In genomic region chr1:207089627-207090265, GRCh38 we compare ENCODE assay signal across 1 cellular context.
TF ChIP-seq lines count a peak whose summit lies in the region.

No MANE protein-coding gene starts in this region.

TF ChIP-seq in HepG2, 621 proteins besides CTCF, POLR2A, EP300 and RAD21:
- TF ChIP-seq ZFP1 (CRISPR knock-in tag; IDR thresholded peaks at IDR 0.05), result no peak
- TF ChIP-seq IRF2 (CRISPR knock-in tag; IDR thresholded peaks at IDR 0.05), result peak; percentile 58; the same call in 1 of the 2 replicates
- TF ChIP-seq UBTF (CRISPR knock-in tag; IDR thresholded peaks at IDR 0.05), result 0 out of 2 replicates have a peak, but pooled peaks have one; percentile 22
- TF ChIP-seq ZSCAN29 (CRISPR knock-in tag; conservative IDR thresholded peaks at IDR 0.05), result no peak
- TF ChIP-seq KAT7 (CRISPR knock-in tag; IDR thresholded peaks at IDR 0.05; ENCODE audit: borderline replicate concordance), result peak; percentile 81; the same call in 1 of the 2 replicates
- TF ChIP-seq ZFP37 (CRISPR knock-in tag; IDR thresholded peaks at IDR 0.05; ENCODE audit: borderline replicate concordance), result no peak
- 0 out of 2 replicates have a peak, but pooled peaks have one; percentile 23 for TF ChIP-seq ARID5B (CRISPR knock-in tag; IDR thresholded peaks at IDR 0.05)
- 0 out of 2 replicates have a peak, but pooled peaks have one; percentile 40 for TF ChIP-seq ZNF605 (CRISPR knock-in tag; IDR thresholded peaks at IDR 0.05)
- TF ChIP-seq NR2F6 (IDR thresholded peaks at IDR 0.05), result 0 out of 2 replicates have a peak, but pooled peaks have one; percentile 9
- no peak for TF ChIP-seq NR2F6 (CRISPR knock-in tag; IDR thresholded peaks at IDR 0.05)
- TF ChIP-seq ZNF513 (CRISPR knock-in tag; conservative IDR thresholded peaks at IDR 0.05), result no peak
- 0 out of 2 replicates have a peak, but pooled peaks have one; percentile 53 for TF ChIP-seq ZNF414 (CRISPR knock-in tag; IDR thresholded peaks at IDR 0.05)
- 0 out of 2 replicates have a peak, but pooled peaks have one; percentile 33 for TF ChIP-seq ZNF232 (CRISPR knock-in tag; IDR thresholded peaks at IDR 0.05; ENCODE audit: borderline replicate concordance)
- TF ChIP-seq ZFY (CRISPR knock-in tag; IDR thresholded peaks at IDR 0.05), result no peak
- no peak for TF ChIP-seq RELA (CRISPR knock-in tag; IDR thresholded peaks at IDR 0.05)
- TF ChIP-seq SAP130 (CRISPR knock-in tag; IDR thresholded peaks at IDR 0.05; ENCODE audit: low read depth), result peak; percentile 34
- TF ChIP-seq ZNF44 (CRISPR knock-in tag; IDR thresholded peaks at IDR 0.05), result no peak
- 0 out of 2 replicates have a peak, but pooled peaks have one; percentile 32 for TF ChIP-seq ZNF142 (CRISPR knock-in tag; IDR thresholded peaks at IDR 0.05)
- TF ChIP-seq ZNF20 (CRISPR knock-in tag; IDR thresholded peaks at IDR 0.05), result 0 out of 2 replicates have a peak, but pooled peaks have one; percentile 56
- TF ChIP-seq STAG1 (CRISPR knock-in tag; IDR thresholded peaks at IDR 0.05), result no peak
- TF ChIP-seq TAF1 (CRISPR knock-in tag; IDR thresholded peaks at IDR 0.05), result peak; percentile 16; the same call in 1 of the 2 replicates
- 0 out of 2 replicates have a peak, but pooled peaks have one; percentile 37 for TF ChIP-seq STAT6 (CRISPR knock-in tag; IDR thresholded peaks at IDR 0.05; ENCODE audit: borderline replicate concordance)
- TF ChIP-seq AFF4 (CRISPR knock-in tag; IDR thresholded peaks at IDR 0.05), result 0 out of 2 replicates have a peak, but pooled peaks have one; percentile 42
- peak; percentile 42; the same call in 1 of the 2 replicates for TF ChIP-seq ZMYM2 (CRISPR knock-in tag; IDR thresholded peaks at IDR 0.05)
- peak; percentile 26; the same call in 1 of the 2 replicates for TF ChIP-seq HOXA5 (CRISPR knock-in tag; IDR thresholded peaks at IDR 0.05)
- no peak for TF ChIP-seq ZFP82 (CRISPR knock-in tag; IDR thresholded peaks at IDR 0.05; ENCODE audit: borderline replicate concordance)
- no peak for TF ChIP-seq ATF4 (CRISPR knock-in tag; IDR thresholded peaks at IDR 0.05)
- no peak for TF ChIP-seq ZNF546 (CRISPR knock-in tag; conservative IDR thresholded peaks at IDR 0.05)
- TF ChIP-seq ZSCAN31 (CRISPR knock-in tag; IDR thresholded peaks at IDR 0.05; ENCODE audit: low read depth), result 0 out of 2 replicates have a peak, but pooled peaks have one; percentile 15
- 0 out of 2 replicates have a peak, but pooled peaks have one; percentile 6 for TF ChIP-seq RFXANK (CRISPR knock-in tag; IDR thresholded peaks at IDR 0.05)
